17 cellular contexts compared by ENCODE assay signal in genomic region chr22:33162196-33162595, GRCh38.
DNase-seq lines count a peak whose midpoint lies in the region.
"Had no signal": no experiment of that assay in that cellular context is flagged by ENCODE, and none has a peak within 500 bp of the region (broad histone marks: within the 10 kb centered on the region; RNA-seq: fewer than 3 reads in every experiment).

No MANE protein-coding gene starts in this region.

- peak; percentile 3 for DNase-seq in NCI-H146 (lab: John Stamatoyannopoulos, UW)
- no peak for DNase-seq in NCI-H146 treated with DMSO at 0.1 percent for 48 hours (lab: John Stamatoyannopoulos, UW; ENCODE audit: unreplicated experiment)
- DNase-seq in SK-N-DZ (ENCODE audit: low spot score): peak; percentile 87
- peak; percentile 3 for DNase-seq in left kidney (ENCODE audit: low read depth, low spot score)
- no peak for DNase-seq in Kasumi-1 (lab: John Stamatoyannopoulos, UW)
- DNase-seq in DMS 273 treated with DMSO at 0.1 percent for 48 hours (lab: John Stamatoyannopoulos, UW): no peak
- DNase-seq: AML-193; Caco-2; Calu3; CD4-positive, alpha-beta T cell; CD8-positive, alpha-beta T cell; DMS153; DMS53; DMS79; DND-41; EL; GDM1 had no signal

Comparison
In these comparisons a context has a peak if more than half of its experiments do, and no peak if none do; other contexts are left out.
1. DNase-seq: peak in NCI-H146 (single experiment), SK-N-DZ (single experiment) and left kidney (single experiment); none in NCI-H146 treated with DMSO at 0.1 percent for 48 hours (single experiment), Kasumi-1 (0 of 2) and DMS 273 treated with DMSO at 0.1 percent for 48 hours (single experiment).